In genomic region chr10:16117305-16117695, GRCh38 we compare ENCODE assay signal across 23 cellular contexts.
DNase-seq lines count a peak whose midpoint lies in the region; ATAC-seq, FAIRE-seq and TF ChIP-seq lines count a peak whose summit lies in the region.
"Had no signal": no experiment of that assay in that cellular context is flagged by ENCODE, and none has a peak within 500 bp of the region (broad histone marks: within the 10 kb centered on the region; RNA-seq: fewer than 3 reads in every experiment).

No MANE protein-coding gene starts in this region.

- TF ChIP-seq CTCF in left ventricle myocardium inferior (IDR thresholded peaks at IDR 0.05; ENCODE audit: borderline replicate concordance) = no peak
- no peak for TF ChIP-seq CTCF in neural cell (IDR thresholded peaks at IDR 0.05; ENCODE audit: poor library complexity, severe bottlenecking)
- TF ChIP-seq CTCF in uterus (IDR thresholded peaks at IDR 0.05) = no peak

- H3K9ac ChIP-seq in neural cell (ENCODE audit: low read length) = no peak overlapping the region
- H3K9ac ChIP-seq: BLaER1 treated with 17β-estradiol and CSF1 and Interleukin-3, amounts not matched to agents 10 nM and 100 nM; GM23248 had no signal

- H3K36me3 ChIP-seq in left ventricle myocardium inferior = no peaks in the 10 kb centered on the region
- no peaks in the 10 kb centered on the region for H3K36me3 ChIP-seq in neural cell (ENCODE audit: insufficient read depth, low read length)
- no peaks in the 10 kb centered on the region for H3K36me3 ChIP-seq in uterus
- H3K36me3 ChIP-seq: BE2C; BLaER1 treated with 17β-estradiol and CSF1 and Interleukin-3, amounts not matched to agents 10 nM and 100 nM had no signal

- no peak overlapping the region for H2AFZ ChIP-seq in neural cell (ENCODE audit: low read depth, low read length)
- H2AFZ ChIP-seq: GM23248 had no signal

- peak; percentile 40 for ATAC-seq in left ventricle myocardium superior
- ATAC-seq: A549 had no signal

- H3K27me3 ChIP-seq in left ventricle myocardium inferior (ENCODE audit: low read depth) (peaks cover 7% of the 10 kb centered on the region), neural cell (ENCODE audit: insufficient read depth, low read depth, low read length) (no peaks in the 10 kb centered on the region), uterus (no peaks in the 10 kb centered on the region)
- H3K27me3 ChIP-seq: BE2C; BLaER1 treated with 17β-estradiol and CSF1 and Interleukin-3, amounts not matched to agents 10 nM and 100 nM had no signal

- no peaks in the 10 kb centered on the region for H3K9me2 ChIP-seq in neural cell (ENCODE audit: insufficient read depth, low read length)

- intact Hi-C loops in left ventricle myocardium superior (cut with micrococcal nuclease) = no loop called here
- intact Hi-C loops in left ventricle myocardium inferior (cut with micrococcal nuclease) = no loop called here
- intact Hi-C loops in uterus (cut with DNase I; ENCODE audit: low total_unique reads) = no loop called here

- H3K4me3 ChIP-seq in left ventricle myocardium inferior (no peak overlapping the region), neural cell (ENCODE audit: low read length) (peak overlapping the region; percentile 19), uterus (no peak overlapping the region)
- H3K4me3 ChIP-seq: A549; BLaER1 treated with 17β-estradiol and CSF1 and Interleukin-3, amounts not matched to agents 10 nM and 100 nM; GM23248 had no signal

- no peaks in the 10 kb centered on the region for H3F3A ChIP-seq in neural cell (ENCODE audit: insufficient read depth, low read length, poor library complexity, severe bottlenecking)

- H3K9me3 ChIP-seq in left ventricle myocardium inferior (replicated peaks) = no peaks in the 10 kb centered on the region
- H3K9me3 ChIP-seq in neural cell (ENCODE audit: low read length) = no peaks in the 10 kb centered on the region
- no peaks in the 10 kb centered on the region for H3K9me3 ChIP-seq in uterus
- H3K9me3 ChIP-seq: A549; BE2C; BLaER1 treated with 17β-estradiol and CSF1 and Interleukin-3, amounts not matched to agents 10 nM and 100 nM had no signal

- TF ChIP-seq RAD21 in neural cell (conservative IDR thresholded peaks at IDR 0.05) = no peak

- H4K20me1 ChIP-seq in neural cell (ENCODE audit: insufficient read depth) = no peaks in the 10 kb centered on the region
- H4K20me1 ChIP-seq: BLaER1 treated with 17β-estradiol and CSF1 and Interleukin-3, amounts not matched to agents 10 nM and 100 nM had no signal

- H3K79me2 ChIP-seq in neural cell (replicated peaks; ENCODE audit: insufficient read depth, low read length) = no peaks in the 10 kb centered on the region

- H3K4me2 ChIP-seq in neural cell (ENCODE audit: low read length) = peak overlapping the region; percentile 19
- H3K4me2 ChIP-seq: A549; BLaER1 treated with 17β-estradiol and CSF1 and Interleukin-3, amounts not matched to agents 10 nM and 100 nM had no signal

- DNase-seq in left ventricle myocardium superior (no peak), left ventricle myocardium inferior (no peak), cerebellar cortex (ENCODE audit: low spot score) (peak; percentile 70), GM12892 (ENCODE audit: insufficient read length) (no peak), uterus (no peak)
- DNase-seq: 8988T; ACHN; AML-193; BE2C; CD4-positive, alpha-beta T cell; CD8-positive, alpha-beta memory T cell; DMS 273 treated with DMSO at 0.1 percent for 48 hours; DMS79; EL; GF-D8; GM23248; H7; HCEC 1CT had no signal

- no peak for FAIRE-seq in GM12892 (lab: Jason Lieb, UNC)
- FAIRE-seq: D721Med, GM12891 had no signal

- TF ChIP-seq EP300 in neural cell (conservative IDR thresholded peaks at IDR 0.05; ENCODE audit: poor library complexity, severe bottlenecking) = no peak

- H3K4me1 ChIP-seq in left ventricle myocardium inferior = no peaks in the 10 kb centered on the region
- no peaks in the 10 kb centered on the region for H3K4me1 ChIP-seq in uterus
- H3K4me1 ChIP-seq: A549; BE2C; BLaER1 treated with 17β-estradiol and CSF1 and Interleukin-3, amounts not matched to agents 10 nM and 100 nM had no signal

- H3K27ac ChIP-seq in left ventricle myocardium inferior (replicated peaks) (no peak overlapping the region), neural cell (ENCODE audit: low read length) (peak overlapping the region; percentile 64), uterus (no peak overlapping the region)
- H3K27ac ChIP-seq: A549; BLaER1 treated with 17β-estradiol and CSF1 and Interleukin-3, amounts not matched to agents 10 nM and 100 nM; GM23248 had no signal

- no peak for TF ChIP-seq POLR2A in GM12892 (IDR thresholded peaks at IDR 0.05; ENCODE audit: low read depth, low read length)
- TF ChIP-seq POLR2A in uterus (IDR thresholded peaks at IDR 0.05) = no peak

TF ChIP-seq in neural cell, 6 proteins besides CTCF, POLR2A, EP300 and RAD21:
- TF ChIP-seq TAF1 (IDR thresholded peaks at IDR 0.05; ENCODE audit: low read depth) (no peak), EZH2 (IDR thresholded peaks at IDR 0.05; ENCODE audit: borderline replicate concordance, insufficient read depth, low read length, poor library complexity, severe bottlenecking) (no peak), POLR2AphosphoS5 (IDR thresholded peaks at IDR 0.05) (no peak), SMC3 (conservative IDR thresholded peaks at IDR 0.05; ENCODE audit: poor library complexity) (no peak), MXI1 (conservative IDR thresholded peaks at IDR 0.05; ENCODE audit: poor library complexity, severe bottlenecking) (no peak)
- TF ChIP-seq, protein P1, sequence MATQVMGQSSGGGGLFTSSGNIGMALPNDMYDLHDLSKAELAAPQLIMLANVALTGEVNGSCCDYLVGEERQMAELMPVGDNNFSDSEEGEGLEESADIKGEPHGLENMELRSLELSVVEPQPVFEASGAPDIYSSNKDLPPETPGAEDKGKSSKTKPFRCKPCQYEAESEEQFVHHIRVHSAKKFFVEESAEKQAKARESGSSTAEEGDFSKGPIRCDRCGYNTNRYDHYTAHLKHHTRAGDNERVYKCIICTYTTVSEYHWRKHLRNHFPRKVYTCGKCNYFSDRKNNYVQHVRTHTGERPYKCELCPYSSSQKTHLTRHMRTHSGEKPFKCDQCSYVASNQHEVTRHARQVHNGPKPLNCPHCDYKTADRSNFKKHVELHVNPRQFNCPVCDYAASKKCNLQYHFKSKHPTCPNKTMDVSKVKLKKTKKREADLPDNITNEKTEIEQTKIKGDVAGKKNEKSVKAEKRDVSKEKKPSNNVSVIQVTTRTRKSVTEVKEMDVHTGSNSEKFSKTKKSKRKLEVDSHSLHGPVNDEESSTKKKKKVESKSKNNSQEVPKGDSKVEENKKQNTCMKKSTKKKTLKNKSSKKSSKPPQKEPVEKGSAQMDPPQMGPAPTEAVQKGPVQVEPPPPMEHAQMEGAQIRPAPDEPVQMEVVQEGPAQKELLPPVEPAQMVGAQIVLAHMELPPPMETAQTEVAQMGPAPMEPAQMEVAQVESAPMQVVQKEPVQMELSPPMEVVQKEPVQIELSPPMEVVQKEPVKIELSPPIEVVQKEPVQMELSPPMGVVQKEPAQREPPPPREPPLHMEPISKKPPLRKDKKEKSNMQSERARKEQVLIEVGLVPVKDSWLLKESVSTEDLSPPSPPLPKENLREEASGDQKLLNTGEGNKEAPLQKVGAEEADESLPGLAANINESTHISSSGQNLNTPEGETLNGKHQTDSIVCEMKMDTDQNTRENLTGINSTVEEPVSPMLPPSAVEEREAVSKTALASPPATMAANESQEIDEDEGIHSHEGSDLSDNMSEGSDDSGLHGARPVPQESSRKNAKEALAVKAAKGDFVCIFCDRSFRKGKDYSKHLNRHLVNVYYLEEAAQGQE (IDR thresholded peaks at IDR 0.05; ENCODE audit: borderline replicate concordance) = no peak
